Comparison of ENCODE assay signal across 8 cellular contexts in genomic region chr6:73725192-73725591, GRCh38. TPM values are rescaled to one million over a fixed set of nuclear protein-coding genes. Genes with fewer than 3 reads are reported as not detected.
A peak's percentile ranks its signal among the peaks of the same experiment; 100 is the strongest.
DNase-seq lines count a peak whose midpoint lies in the region; ATAC-seq lines count a peak whose summit lies in the region.
"Not testable (repeated sequence)": the region's sequence is repeated elsewhere in the genome, so short reads cannot be mapped to it uniquely, and the experiment has no call there.

No MANE protein-coding gene starts in this region.

- H3K9me3 Mint-ChIP-seq in CD4-positive, CD25-positive, alpha-beta regulatory T cell; activated T-helper 1 cell treated with anti-CD3 and anti-CD28 coated beads, Interleukin-12 subunit alpha, Interleukin-12 subunit beta, Interleukin-2, Interleukin-4 antibody, amounts not matched to agents 30 ng/mL and 10 ng/mL and 1 ng/mL, durations not matched to agents 14 hours and 24 hours and 36 hours: not testable (repeated sequence)

- H3K4me3 Mint-ChIP-seq in CD4-positive, CD25-positive, alpha-beta regulatory T cell, result peak overlapping the region in 3 of 4 donors; percentile 12 to 71 (median 65)
- H3K4me3 Mint-ChIP-seq in activated T-helper 1 cell treated with anti-CD3 and anti-CD28 coated beads, Interleukin-12 subunit alpha, Interleukin-12 subunit beta, Interleukin-2, Interleukin-4 antibody, amounts not matched to agents 30 ng/mL and 10 ng/mL and 1 ng/mL, durations not matched to agents 14 hours and 24 hours and 36 hours, result not testable (repeated sequence)

- H3K27ac ChIP-seq in CD4-positive, CD25-positive, alpha-beta regulatory T cell (ENCODE audit: insufficient read depth, low read length, poor library complexity, severe bottlenecking), result not testable (repeated sequence)

- not testable (repeated sequence) for H3K9me3 ChIP-seq in CD4-positive, CD25-positive, alpha-beta regulatory T cell (ENCODE audit: control insufficient read depth in 2 of 2, low read length in 2 of 2)

- peaks cover 0 to 12% (median 4%) of the 10 kb centered on the region in 4 donors for H3K4me1 Mint-ChIP-seq in CD4-positive, CD25-positive, alpha-beta regulatory T cell
- H3K4me1 Mint-ChIP-seq in activated T-helper 1 cell treated with anti-CD3 and anti-CD28 coated beads, Interleukin-12 subunit alpha, Interleukin-12 subunit beta, Interleukin-2, Interleukin-4 antibody, amounts not matched to agents 30 ng/mL and 10 ng/mL and 1 ng/mL, durations not matched to agents 14 hours and 24 hours and 36 hours (ENCODE audit: low read depth), result peaks cover 48% of the 10 kb centered on the region

- peak in 1 of 3 donors; percentile 70 for DNase-seq in CD4-positive, CD25-positive, alpha-beta regulatory T cell
- peak; percentile 56 for DNase-seq in RPMI8226
- DNase-seq in activated T-helper 1 cell treated with anti-CD3 and anti-CD28 coated beads, Interleukin-12 subunit alpha, Interleukin-12 subunit beta, Interleukin-2, Interleukin-4 antibody, amounts not matched to agents 30 ng/mL and 10 ng/mL and 1 ng/mL, durations not matched to agents 14 hours and 24 hours and 36 hours (ENCODE audit: low spot score), result peak; percentile 16
- DNase-seq in glomerular visceral epithelial cell (ENCODE audit: extremely low spot score), result peak; percentile 71
- DNase-seq in sciatic nerve (ENCODE audit: low spot score), result not testable (repeated sequence)

- H3K36me3 ChIP-seq in CD4-positive, CD25-positive, alpha-beta regulatory T cell (ENCODE audit: control insufficient read depth, insufficient read depth, low read length), result not testable (repeated sequence)

- H3K27me3 ChIP-seq in CD4-positive, CD25-positive, alpha-beta regulatory T cell (ENCODE audit: control insufficient read depth, insufficient read depth, low read length), result not testable (repeated sequence)

- ATAC-seq in CD4-positive, CD25-positive, alpha-beta regulatory T cell (ENCODE audit: low read depth in 2 of 2), result peak; percentile 47 to 60
- ATAC-seq in GM19035 (IDR thresholded peaks at IDR 0.05; ENCODE audit: unreplicated experiment) (peak; percentile 44), HG02571 (IDR thresholded peaks at IDR 0.05; ENCODE audit: unreplicated experiment) (peak; percentile 53), HG03354 (IDR thresholded peaks at IDR 0.05; ENCODE audit: poor library complexity, severe bottlenecking, unreplicated experiment) (peak; percentile 74), sciatic nerve (peak; percentile 45)

- H3K36me3 Mint-ChIP-seq in CD4-positive, CD25-positive, alpha-beta regulatory T cell, result not testable (repeated sequence)
- peaks cover 32% of the 10 kb centered on the region for H3K36me3 Mint-ChIP-seq in activated T-helper 1 cell treated with anti-CD3 and anti-CD28 coated beads, Interleukin-12 subunit alpha, Interleukin-12 subunit beta, Interleukin-2, Interleukin-4 antibody, amounts not matched to agents 30 ng/mL and 10 ng/mL and 1 ng/mL, durations not matched to agents 14 hours and 24 hours and 36 hours (ENCODE audit: low read depth)

- not testable (repeated sequence) for H3K4me1 ChIP-seq in CD4-positive, CD25-positive, alpha-beta regulatory T cell (ENCODE audit: control insufficient read depth, insufficient read depth, low read length, poor library complexity, severe bottlenecking)

- not testable (repeated sequence) for H3K4me3 ChIP-seq in CD4-positive, CD25-positive, alpha-beta regulatory T cell (ENCODE audit: low read depth, low read length)

- peak overlapping the region in 1 of 3 donors; percentile 44 for H3K27ac Mint-ChIP-seq in CD4-positive, CD25-positive, alpha-beta regulatory T cell
- H3K27ac Mint-ChIP-seq in activated T-helper 1 cell treated with anti-CD3 and anti-CD28 coated beads, Interleukin-12 subunit alpha, Interleukin-12 subunit beta, Interleukin-2, Interleukin-4 antibody, amounts not matched to agents 30 ng/mL and 10 ng/mL and 1 ng/mL, durations not matched to agents 14 hours and 24 hours and 36 hours, result peak overlapping the region; percentile 13

- intact Hi-C loops in activated T-helper 1 cell treated with anti-CD3 and anti-CD28 coated beads, Interleukin-12 subunit alpha, Interleukin-12 subunit beta, Interleukin-2, Interleukin-4 antibody, amounts not matched to agents 30 ng/mL and 10 ng/mL and 1 ng/mL, durations not matched to agents 14 hours and 24 hours and 36 hours (cut with micrococcal nuclease), result loop anchor here (5.0 to 10.0 kb wide), 4 partner anchors 140 to 1103 kb away; partner anchors contain the start of genes CGAS, EEF1A1 and KCNQ5
- intact Hi-C loops in sciatic nerve (cut with DNase I), result not testable (repeated sequence)

- not testable (repeated sequence) for H3K27me3 Mint-ChIP-seq in CD4-positive, CD25-positive, alpha-beta regulatory T cell; activated T-helper 1 cell treated with anti-CD3 and anti-CD28 coated beads, Interleukin-12 subunit alpha, Interleukin-12 subunit beta, Interleukin-2, Interleukin-4 antibody, amounts not matched to agents 30 ng/mL and 10 ng/mL and 1 ng/mL, durations not matched to agents 14 hours and 24 hours and 36 hours (ENCODE audit: insufficient read depth)

RNA-seq across cellular contexts. Expression of gene CD109, which starts 29.2 kb away (rescaled TPM):
- 1.3 TPM for total RNA-seq in CD4-positive, CD25-positive, alpha-beta regulatory T cell
- polyA plus RNA-seq in CD4-positive, CD25-positive, alpha-beta regulatory T cell, result under 1 TPM; 0.02 to 0.32 (median 0.06) TPM
- 27.1 and 29.3 TPM in 2 replicates for total RNA-seq in activated T-helper 1 cell treated with anti-CD3 and anti-CD28 coated beads, Interleukin-12 subunit alpha, Interleukin-12 subunit beta, Interleukin-2, Interleukin-4 antibody, amounts not matched to agents 30 ng/mL and 10 ng/mL and 1 ng/mL, durations not matched to agents 14 hours and 24 hours and 36 hours
- total RNA-seq in sciatic nerve, result 14.8 TPM
